Comparison of ENCODE assay signal across 9 cellular contexts in the genomic region with DNA sequence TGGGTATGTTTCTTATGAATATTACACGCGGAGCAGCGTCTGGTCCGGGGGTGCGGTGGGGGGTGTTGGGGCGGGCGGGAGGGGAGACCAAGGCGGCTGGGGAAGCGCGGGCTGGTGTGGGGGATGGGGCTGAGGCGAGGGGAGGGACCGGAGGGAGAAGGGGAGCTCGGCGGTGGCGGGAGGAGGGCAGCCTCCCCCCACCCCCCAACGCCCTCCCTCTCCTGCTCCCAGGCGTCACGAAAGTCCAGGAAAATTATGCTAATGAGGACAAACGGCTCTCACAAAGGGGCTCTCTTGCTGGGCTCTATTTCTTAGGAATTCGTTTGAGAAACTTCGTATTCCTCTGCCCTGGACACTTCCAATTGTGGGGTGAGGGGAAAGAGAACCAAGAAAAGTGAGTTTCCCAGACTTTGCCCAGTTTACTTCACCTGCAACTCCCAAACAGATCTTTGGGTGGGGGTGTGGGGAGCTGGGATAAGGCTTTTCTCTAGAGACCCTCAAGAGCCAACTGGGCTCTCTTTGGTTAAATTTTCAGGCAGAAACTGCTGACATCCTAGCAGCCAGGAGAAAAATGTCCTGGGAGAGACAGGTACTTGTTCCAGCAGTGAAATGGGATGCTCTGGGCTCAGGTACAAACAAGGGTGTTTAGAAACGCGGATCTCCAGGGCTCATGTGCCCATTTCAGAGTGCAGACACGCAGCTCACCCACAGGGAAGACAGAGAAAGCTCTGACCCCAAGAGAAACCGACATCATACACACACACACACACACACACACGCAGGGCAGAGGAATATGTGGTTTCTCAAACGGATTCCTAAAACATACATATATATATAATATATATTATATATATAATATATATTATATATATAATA. TPM values are rescaled to one million over a fixed set of nuclear protein-coding genes. Genes with fewer than 3 reads are reported as not detected.
DNase-seq lines count a peak whose midpoint lies in the region; ATAC-seq and FAIRE-seq lines count a peak whose summit lies in the region.
"Had no signal": no experiment of that assay in that cellular context is flagged by ENCODE, and none has a peak within 500 bp of the region (broad histone marks: within the 10 kb centered on the region; RNA-seq: fewer than 3 reads in every experiment).

No MANE protein-coding gene starts in this region.

- H3K4me1 Mint-ChIP-seq in activated T-cell treated with anti-CD3 and anti-CD28 coated beads, Interleukin-2, amount 50 U/mL, for 4 hours (ENCODE audit: low read depth): no peaks in the 10 kb centered on the region
- H3K4me1 Mint-ChIP-seq in activated CD4-positive, alpha-beta T cell treated with anti-CD3 and anti-CD28 coated beads, Interleukin-2, amount 10 ng/mL, durations not matched to agents 7 days and 5 days: no peaks in the 10 kb centered on the region

- H3K9me3 Mint-ChIP-seq in activated T-cell treated with anti-CD3 and anti-CD28 coated beads, Interleukin-2, amount 50 U/mL, for 4 hours: no peaks in the 10 kb centered on the region
- no peaks in the 10 kb centered on the region for H3K9me3 Mint-ChIP-seq in activated CD4-positive, alpha-beta T cell treated with anti-CD3 and anti-CD28 coated beads, Interleukin-2, amount 10 ng/mL, durations not matched to agents 7 days and 5 days

- CTCF ChIA-PET in activated CD4-positive, alpha-beta T cell treated with anti-CD3 and anti-CD28 coated beads, Interleukin-2, amount 10 ng/mL, durations not matched to agents 7 days and 5 days (lab: Charles Lee): no interaction called here

- DNase-seq in A172 (ENCODE audit: low spot score) (peak; percentile 37), NCI-H1105 (lab: John Stamatoyannopoulos, UW) (peak; percentile 15), small intestine (no peak)
- no peak for DNase-seq in activated T-cell treated with anti-CD3 and anti-CD28 coated beads, Interleukin-2, amount 50 U/mL, for 4 hours
- no peak for DNase-seq in activated CD4-positive, alpha-beta T cell treated with anti-CD3 and anti-CD28 coated beads, Interleukin-2, amount 10 ng/mL, durations not matched to agents 7 days and 5 days

- ATAC-seq in activated T-cell treated with anti-CD3 and anti-CD28 coated beads, Interleukin-2, amount 50 U/mL, for 4 hours: no peak
- ATAC-seq in GM18873 (IDR thresholded peaks at IDR 0.05; ENCODE audit: low FRiP score, unreplicated experiment): no peak

- H3K4me1 ChIP-seq in duodenal mucosa (ENCODE audit: control insufficient read depth in 1 of 2, insufficient read depth in 2 of 2, low read length in 2 of 2) (peaks cover under 1 to 25% of the 10 kb centered on the region in 2 donors), muscle layer of duodenum (ENCODE audit: control insufficient read depth in 1 of 2, insufficient read depth in 2 of 2, low read length in 2 of 2) (peaks cover 16 to 26% of the 10 kb centered on the region in 2 donors), small intestine (ENCODE audit: control insufficient read depth in 2 of 2, insufficient read depth in 1 of 2, low read depth in 1 of 2, low read length in 1 of 2) (peaks cover 0 to 4% of the 10 kb centered on the region in 2 donors)
- H3K4me1 ChIP-seq: BLaER1 treated with 17β-estradiol and CSF1 and Interleukin-3, amounts not matched to agents 10 nM and 100 nM had no signal

- H3K27me3 Mint-ChIP-seq in activated T-cell treated with anti-CD3 and anti-CD28 coated beads, Interleukin-2, amount 50 U/mL, for 4 hours (ENCODE audit: low read depth): peaks cover 24% of the 10 kb centered on the region
- no peaks in the 10 kb centered on the region for H3K27me3 Mint-ChIP-seq in activated CD4-positive, alpha-beta T cell treated with anti-CD3 and anti-CD28 coated beads, Interleukin-2, amount 10 ng/mL, durations not matched to agents 7 days and 5 days

- H3K36me3 ChIP-seq in duodenal mucosa (ENCODE audit: control insufficient read depth in 1 of 2, insufficient read depth in 2 of 2, low read length in 2 of 2) (no peaks in the 10 kb centered on the region), muscle layer of duodenum (ENCODE audit: control insufficient read depth in 1 of 2, insufficient read depth in 2 of 2, low read length in 2 of 2) (no peaks in the 10 kb centered on the region), small intestine (ENCODE audit: control insufficient read depth in 2 of 2, insufficient read depth in 2 of 2, low read length in 2 of 2) (no peaks in the 10 kb centered on the region)
- H3K36me3 ChIP-seq: BLaER1 treated with 17β-estradiol and CSF1 and Interleukin-3, amounts not matched to agents 10 nM and 100 nM had no signal

- H3K27ac ChIP-seq in duodenal mucosa (ENCODE audit: low read depth, low read length): peak overlapping the region; percentile 74
- peak overlapping the region; percentile 90 for H3K27ac ChIP-seq in muscle layer of duodenum (ENCODE audit: low read length)
- peak overlapping the region in 1 of 2 donors; percentile 87 for H3K27ac ChIP-seq in small intestine (ENCODE audit: low read depth in 1 of 2, low read length in 1 of 2)
- H3K27ac ChIP-seq: BLaER1 treated with 17β-estradiol and CSF1 and Interleukin-3, amounts not matched to agents 10 nM and 100 nM had no signal

- H3K4me3 Mint-ChIP-seq in activated T-cell treated with anti-CD3 and anti-CD28 coated beads, Interleukin-2, amount 50 U/mL, for 4 hours: no peak overlapping the region
- H3K4me3 Mint-ChIP-seq in activated CD4-positive, alpha-beta T cell treated with anti-CD3 and anti-CD28 coated beads, Interleukin-2, amount 10 ng/mL, durations not matched to agents 7 days and 5 days: no peak overlapping the region

- no peak for FAIRE-seq in small intestine (lab: Jason Lieb, UNC)

- H3K9ac ChIP-seq in duodenal mucosa (ENCODE audit: low read depth in 1 of 2, low read length in 2 of 2): peak overlapping the region; percentile 34 to 43
- H3K9ac ChIP-seq: BLaER1 treated with 17β-estradiol and CSF1 and Interleukin-3, amounts not matched to agents 10 nM and 100 nM had no signal

- WGBS in small intestine, 3 donors: 10 to 36% (median 27%) methylated on average over 15 to 27 of the region's 27 CpGs

- no peaks in the 10 kb centered on the region for H3K36me3 Mint-ChIP-seq in activated T-cell treated with anti-CD3 and anti-CD28 coated beads, Interleukin-2, amount 50 U/mL, for 4 hours (ENCODE audit: insufficient read depth)
- H3K36me3 Mint-ChIP-seq in activated CD4-positive, alpha-beta T cell treated with anti-CD3 and anti-CD28 coated beads, Interleukin-2, amount 10 ng/mL, durations not matched to agents 7 days and 5 days (ENCODE audit: low read depth): no peaks in the 10 kb centered on the region

- no peak overlapping the region for H3K27ac Mint-ChIP-seq in activated CD4-positive, alpha-beta T cell treated with anti-CD3 and anti-CD28 coated beads, Interleukin-2, amount 10 ng/mL, durations not matched to agents 7 days and 5 days

- H3K4me3 ChIP-seq in duodenal mucosa (ENCODE audit: low read depth in 1 of 2, low read length in 2 of 2) (peak overlapping the region; percentile 55 to 60), muscle layer of duodenum (ENCODE audit: low read depth in 1 of 2, low read length in 2 of 2) (peak overlapping the region; percentile 66 to 68), small intestine (ENCODE audit: low read depth in 1 of 2, low read length in 2 of 2) (peak overlapping the region in 1 of 2 donors; percentile 46)
- H3K4me3 ChIP-seq: BLaER1 treated with 17β-estradiol and CSF1 and Interleukin-3, amounts not matched to agents 10 nM and 100 nM had no signal

- H3K27me3 ChIP-seq in duodenal mucosa (ENCODE audit: control insufficient read depth in 1 of 2, insufficient read depth in 2 of 2, low read length in 2 of 2): peaks cover 0 to 3% of the 10 kb centered on the region in 2 donors
- H3K27me3 ChIP-seq in muscle layer of duodenum (ENCODE audit: low read depth, low read length): no peaks in the 10 kb centered on the region
- no peaks in the 10 kb centered on the region for H3K27me3 ChIP-seq in small intestine (ENCODE audit: control insufficient read depth in 2 of 2, insufficient read depth in 2 of 2, low read length in 2 of 2)
- H3K27me3 ChIP-seq: BLaER1 treated with 17β-estradiol and CSF1 and Interleukin-3, amounts not matched to agents 10 nM and 100 nM had no signal

- POLR2A ChIA-PET in activated CD4-positive, alpha-beta T cell treated with anti-CD3 and anti-CD28 coated beads, Interleukin-2, amount 10 ng/mL, durations not matched to agents 7 days and 5 days (lab: Charles Lee): no interaction called here

- H3K9me3 ChIP-seq in duodenal mucosa (ENCODE audit: control insufficient read depth in 1 of 2, low read length in 2 of 2) (no peaks in the 10 kb centered on the region), muscle layer of duodenum (ENCODE audit: control insufficient read depth in 1 of 2, low read length in 2 of 2) (no peaks in the 10 kb centered on the region), small intestine (ENCODE audit: control insufficient read depth, low read depth) (no peaks in the 10 kb centered on the region)

RNA-seq across cellular contexts. Expression of gene HOXA2, which starts 11.7 kb away (rescaled TPM):
- 0.17 TPM in 1 of 2 replicates, not detected in the other for total RNA-seq in A172 (2014; rRNA removed; shearing (Covaris generic))
- under 1 TPM in 1 of 3 donors, not detected in 2; 0.97 TPM for polyA plus RNA-seq in small intestine
- not detected for total RNA-seq in activated T-cell treated with anti-CD3 and anti-CD28 coated beads, Interleukin-2, amount 50 U/mL, for 4 hours
- not detected for total RNA-seq in activated CD4-positive, alpha-beta T cell treated with anti-CD3 and anti-CD28 coated beads, Interleukin-2, amount 10 ng/mL, durations not matched to agents 7 days and 5 days

RNA-seq across cellular contexts. Expression of gene HOXA4, which starts 16.3 kb away (rescaled TPM):
- 2.0 and 3.4 TPM in 2 replicates for total RNA-seq in A172 (2014; rRNA removed; shearing (Covaris generic))
- polyA plus RNA-seq in small intestine: 1 to 10 TPM in 2 of 3 donors, not detected in 1; 2.4 to 7.9 TPM
- total RNA-seq in activated T-cell treated with anti-CD3 and anti-CD28 coated beads, Interleukin-2, amount 50 U/mL, for 4 hours: under 1 TPM in 1 of 3 donors, not detected in 2; 0.14 TPM
- total RNA-seq in activated CD4-positive, alpha-beta T cell treated with anti-CD3 and anti-CD28 coated beads, Interleukin-2, amount 10 ng/mL, durations not matched to agents 7 days and 5 days: under 1 TPM in 1 of 2 experiments, not detected in 1; 0.25 TPM

RNA-seq across cellular contexts. Expression of gene HOXA1, which starts 18.4 kb away (rescaled TPM):
- total RNA-seq in A172 (2014; rRNA removed; shearing (Covaris generic)): 0.34 TPM in 1 of 2 replicates, not detected in the other
- polyA plus RNA-seq in small intestine: under 1 TPM in 2 of 3 donors, not detected in 1; 0.49 to 0.81 TPM
- under 1 TPM; 0.11 to 0.33 (median 0.28) TPM for total RNA-seq in activated T-cell treated with anti-CD3 and anti-CD28 coated beads, Interleukin-2, amount 50 U/mL, for 4 hours
- under 1 TPM; 0.22 to 0.58 TPM for total RNA-seq in activated CD4-positive, alpha-beta T cell treated with anti-CD3 and anti-CD28 coated beads, Interleukin-2, amount 10 ng/mL, durations not matched to agents 7 days and 5 days

RNA-seq across cellular contexts. Expression of gene HOXA5, which starts 29.3 kb away (rescaled TPM):
- 0.98 and 1.9 TPM in 2 replicates for total RNA-seq in A172 (2014; rRNA removed; shearing (Covaris generic))
- polyA plus RNA-seq in small intestine: 1 to 10 TPM in 2 of 3 donors, under 1 TPM in 1; 0.45 to 7.7 (median 2.4) TPM
- not detected for total RNA-seq in activated T-cell treated with anti-CD3 and anti-CD28 coated beads, Interleukin-2, amount 50 U/mL, for 4 hours
- total RNA-seq in activated CD4-positive, alpha-beta T cell treated with anti-CD3 and anti-CD28 coated beads, Interleukin-2, amount 10 ng/mL, durations not matched to agents 7 days and 5 days: not detected

RNA-seq across cellular contexts. Expression of gene HOXA6, which starts 33.3 kb away (rescaled TPM):
- 0.48 TPM in 1 of 2 replicates, not detected in the other for total RNA-seq in A172 (2014; rRNA removed; shearing (Covaris generic))
- polyA plus RNA-seq in small intestine: under 1 TPM in 2 of 3 donors, not detected in 1; 0.46 to 0.81 TPM
- total RNA-seq in activated T-cell treated with anti-CD3 and anti-CD28 coated beads, Interleukin-2, amount 50 U/mL, for 4 hours: not detected
- not detected for total RNA-seq in activated CD4-positive, alpha-beta T cell treated with anti-CD3 and anti-CD28 coated beads, Interleukin-2, amount 10 ng/mL, durations not matched to agents 7 days and 5 days

Comparison
In these comparisons a context has a peak if more than half of its experiments do, and no peak if none do; other contexts are left out.
1. DNase-seq: peak in A172 (single experiment) and NCI-H1105 (single experiment); none in small intestine (single experiment), activated T-cell treated with anti-CD3 and anti-CD28 coated beads, Interleukin-2, amount 50 U/mL, for 4 hours (single experiment) and activated CD4-positive, alpha-beta T cell treated with anti-CD3 and anti-CD28 coated beads, Interleukin-2, amount 10 ng/mL, durations not matched to agents 7 days and 5 days (single experiment).